ENCODE assay signal across 14 cellular contexts in genomic region chr17:27755706-27756466, GRCh38. TPM values are rescaled to one million over a fixed set of nuclear protein-coding genes. Genes with fewer than 3 reads are reported as not detected.
A peak's percentile ranks its signal among the peaks of the same experiment; 100 is the strongest.
DNase-seq lines count a peak whose midpoint lies in the region; FAIRE-seq and TF ChIP-seq lines count a peak whose summit lies in the region.
"Had no signal": no experiment of that assay in that cellular context is flagged by ENCODE, and none has a peak within 500 bp of the region (broad histone marks: within the 10 kb centered on the region; RNA-seq: fewer than 3 reads in every experiment).

No MANE protein-coding gene starts in this region.

- H3K9me3 ChIP-seq in left ventricle myocardium inferior (replicated peaks), result no peaks in the 10 kb centered on the region
- no peaks in the 10 kb centered on the region for H3K9me3 ChIP-seq in H1 (ENCODE audit: insufficient read depth in 2 of 2, low read depth in 1 of 2, low read length in 1 of 2)
- no peaks in the 10 kb centered on the region for H3K9me3 ChIP-seq in spleen
- no peaks in the 10 kb centered on the region for H3K9me3 ChIP-seq in testis
- H3K9me3 ChIP-seq: BE2C had no signal

- H3K36me3 ChIP-seq in left ventricle myocardium inferior (no peaks in the 10 kb centered on the region), H1 (ENCODE audit: control insufficient read depth in 2 of 4, insufficient read depth in 4 of 4, low read length in 3 of 4) (no peaks in the 10 kb centered on the region), spleen (no peaks in the 10 kb centered on the region), testis (ENCODE audit: low read depth, missing control alignments) (no peaks in the 10 kb centered on the region)
- H3K36me3 ChIP-seq: BE2C had no signal

- no peak overlapping the region for H4K5ac ChIP-seq in H1 (ENCODE audit: insufficient read length, low read depth, low read length)

- TF ChIP-seq POLR2A in H1 (IDR thresholded peaks at IDR 0.05; ENCODE audit: control extremely low read depth in 1 of 2, low read depth in 2 of 2, low read length in 2 of 2) (no peak), spleen (IDR thresholded peaks at IDR 0.05) (no peak), testis (IDR thresholded peaks at IDR 0.05) (no peak)

- H4K8ac ChIP-seq in H1 (ENCODE audit: extremely low read depth, insufficient read depth, low read length), result peak overlapping the region; percentile 72; the same call in 1 of the 2 replicates

- no peak overlapping the region for H2AFZ ChIP-seq in H1 (ENCODE audit: low read length)

- no peak overlapping the region for H2BK15ac ChIP-seq in H1 (ENCODE audit: low read length)

- POLR2A ChIA-PET in H1 (lab: Charles Lee; ENCODE audit: partially characterized antibody), result no interaction called here

- H2BK5ac ChIP-seq in H1 (ENCODE audit: low read depth, low read length), result no peak overlapping the region

- H2BK120ac ChIP-seq in H1 (replicated peaks; ENCODE audit: low read depth, low read length), result no peak overlapping the region

- CTCF ChIA-PET in H1 (lab: Charles Lee; ENCODE audit: partially characterized antibody), result interaction anchor here (0.5 to 12.0 kb wide), 50 partner anchors 7 to 520 kb away, joined by 3 to 338 read pairs (median 5); no protein-coding TSS in a partner anchor

- H3K56ac ChIP-seq in H1 (replicated peaks; ENCODE audit: insufficient read length, low read depth, low read length), result no peak overlapping the region

- no peak for TF ChIP-seq RAD21 in H1 (IDR thresholded peaks at IDR 0.05 in 1 of 2, conservative IDR thresholded peaks at IDR 0.05 in 1 of 2; ENCODE audit: low read depth in 2 of 2, low read length in 2 of 2)

- peaks cover 9% of the 10 kb centered on the region for H3K27me3 ChIP-seq in left ventricle myocardium inferior (ENCODE audit: low read depth)
- no peaks in the 10 kb centered on the region for H3K27me3 ChIP-seq in H1 (replicated peaks in 1 of 4; ENCODE audit: control insufficient read depth in 3 of 4, extremely low read depth in 1 of 4, insufficient read depth in 3 of 4, low read length in 3 of 4)
- H3K27me3 ChIP-seq in spleen (replicated peaks in 1 of 7), result peaks cover 0 to 11% (median 0%) of the 10 kb centered on the region in 7 donors
- H3K27me3 ChIP-seq in testis, result no peaks in the 10 kb centered on the region
- H3K27me3 ChIP-seq: BE2C had no signal

- no peak overlapping the region for H3K9ac ChIP-seq in H1 (replicated peaks in 1 of 4; ENCODE audit: extremely low read depth in 1 of 4, low read depth in 3 of 4, low read length in 3 of 4)

- no peak overlapping the region for H3K23ac ChIP-seq in H1 (ENCODE audit: insufficient read length)

- DNase-seq in cardiac septum (ENCODE audit: low spot score) (peak; percentile 44), left ventricle myocardium inferior (no peak), H1 (ENCODE audit: low read depth in 1 of 2, low spot score in 2 of 2) (no peak), mesenteric fat pad (ENCODE audit: low spot score) (peak; percentile 80), spleen (no peak), OCI-M1 (lab: John Stamatoyannopoulos, UW) (no peak), testis (no peak)
- DNase-seq: DMS 273 treated with DMSO at 0.1 percent for 48 hours had no signal

- H3K14ac ChIP-seq in H1 (ENCODE audit: insufficient read length), result no peak overlapping the region

- FAIRE-seq in H1 (lab: Jason Lieb, UNC), result no peak
- FAIRE-seq: H54 had no signal

- no peak overlapping the region for H2BK12ac ChIP-seq in H1 (ENCODE audit: low read depth, low read length)

- no peak overlapping the region for H3K4ac ChIP-seq in H1 (replicated peaks; ENCODE audit: insufficient read length, low read depth, low read length)

- no peak overlapping the region for H3K4me3 ChIP-seq in left ventricle myocardium inferior
- no peak overlapping the region for H3K4me3 ChIP-seq in H1 (ENCODE audit: extremely low read depth in 1 of 4, insufficient read depth in 2 of 4, low read depth in 3 of 4, low read length in 4 of 4)
- H3K4me3 ChIP-seq in spleen, result no peak overlapping the region
- H3K4me3 ChIP-seq in testis, result no peak overlapping the region

- no peak overlapping the region for H2AK5ac ChIP-seq in H1 (ENCODE audit: low read depth, low read length)

- H4K91ac ChIP-seq in H1 (replicated peaks; ENCODE audit: insufficient read length, low read length), result no peak overlapping the region

- no peaks in the 10 kb centered on the region for H3K23me2 ChIP-seq in H1 (ENCODE audit: low read depth, low read length)

- H3K79me2 ChIP-seq in H1 (ENCODE audit: control insufficient read depth in 1 of 2, insufficient read depth in 2 of 2, low read length in 2 of 2), result no peaks in the 10 kb centered on the region

- WGBS in H1 (ENCODE audit: extremely low coverage in 1 of 2, insufficient coverage in 1 of 2, insufficient read length in 1 of 2, insufficient replicate concordance in 2 of 2, low coverage in 1 of 2, low lambda C conversion rate in 2 of 2, missing lambda C conversion rate in 1 of 2), 2 experiments, result 91% methylated on average over 25 of the region's 28 CpGs; no CpG with 5 or more reads in 1 of the 2 experiments
- WGBS in spleen, 5 donors, result 83 to 94% (median 88%) methylated on average over 17 to 28 of the region's 28 CpGs
- 91 to 92% methylated on average over 17 to 28 of the region's 28 CpGs for WGBS in testis, 2 donors

- H3K4me2 ChIP-seq in H1 (ENCODE audit: insufficient read depth in 1 of 2, low read depth in 2 of 2, low read length in 2 of 2), result no peak overlapping the region

- intact Hi-C loops in cardiac septum (cut with DNase I) (loop anchor here (1.0 to 5.0 kb wide), 2 partner anchors 102 to 154 kb away; no protein-coding TSS in a partner anchor), left ventricle myocardium inferior (cut with micrococcal nuclease) (loop anchor here (10.0 kb wide), 1 partner anchor 101 kb away; no protein-coding TSS in a partner anchor), spleen (cut with DNase I; ENCODE audit: low total_unique reads) (loop anchor here (2.0 kb wide), 1 partner anchor 101 kb away; no protein-coding TSS in a partner anchor), testis (cut with DNase I; ENCODE audit: low total_unique reads) (loop anchor here (5.0 kb wide), 1 partner anchor 99 kb away; no protein-coding TSS in a partner anchor)

- no peaks in the 10 kb centered on the region; the same call in 1 of the 2 replicates for H3K79me1 ChIP-seq in H1 (ENCODE audit: low read depth, low read length)

- no peak for TF ChIP-seq EP300 in H1 (IDR thresholded peaks at IDR 0.05; ENCODE audit: borderline replicate concordance in 1 of 2, low read depth in 2 of 2, low read length in 2 of 2)

- H3K18ac ChIP-seq in H1 (ENCODE audit: extremely low read depth, low read length), result no peak overlapping the region

- H4K20me1 ChIP-seq in H1 (replicated peaks in 1 of 2; ENCODE audit: control insufficient read depth in 1 of 2, insufficient read depth in 2 of 2, low read length in 2 of 2), result no peaks in the 10 kb centered on the region

- no peak overlapping the region for H2BK20ac ChIP-seq in H1 (ENCODE audit: low read length)

- H3K4me1 ChIP-seq in left ventricle myocardium inferior, result no peaks in the 10 kb centered on the region
- H3K4me1 ChIP-seq in H1 (replicated peaks in 1 of 4; ENCODE audit: control insufficient read depth in 3 of 4, insufficient read depth in 4 of 4, low read length in 3 of 4), result no peaks in the 10 kb centered on the region
- H3K4me1 ChIP-seq in spleen, result peaks cover 0 to 7% (median 0%) of the 10 kb centered on the region in 6 donors
- no peaks in the 10 kb centered on the region for H3K4me1 ChIP-seq in testis
- H3K4me1 ChIP-seq: BE2C had no signal

- TF ChIP-seq CTCF in left ventricle myocardium inferior (IDR thresholded peaks at IDR 0.05; ENCODE audit: borderline replicate concordance) (no peak), H1 (IDR thresholded peaks at IDR 0.05; ENCODE audit: control extremely low read depth in 1 of 3, insufficient read depth in 1 of 3, low read depth in 1 of 3, low read length in 3 of 3) (no peak), spleen (IDR thresholded peaks at IDR 0.05 in 8 of 11, conservative IDR thresholded peaks at IDR 0.05 in 3 of 11) (no peak), testis (IDR thresholded peaks at IDR 0.05) (no peak)

- H3K27ac ChIP-seq in left ventricle myocardium inferior (replicated peaks) (no peak overlapping the region), H1 (ENCODE audit: low read depth, low read length) (no peak overlapping the region), spleen (no peak overlapping the region), testis (no peak overlapping the region)

TF ChIP-seq in H1, 55 proteins besides CTCF, POLR2A, EP300 and RAD21:
- TF ChIP-seq NRF1 (IDR thresholded peaks at IDR 0.05; ENCODE audit: low read depth, low read length) (no peak), SP2 (IDR thresholded peaks at IDR 0.05; ENCODE audit: low read length) (no peak), HDAC2 (IDR thresholded peaks at IDR 0.05; ENCODE audit: borderline replicate concordance in 1 of 2, low read depth in 2 of 2, low read length in 2 of 2) (no peak), GTF2F1 (IDR thresholded peaks at IDR 0.05; ENCODE audit: borderline replicate concordance, low read depth, low read length) (no peak)

RNA-seq across cellular contexts. Expression of gene NOS2, which starts 44.4 kb away (rescaled TPM):
- 0.16 TPM for total RNA-seq in cardiac septum
- total RNA-seq in left ventricle myocardium inferior, result 0.19 TPM
- 1.8 and 1.9 TPM in 2 replicates for total RNA-seq in H1 (2021; fragmentation: NEBNext Ultra II Directional; extraction: Animal tissue kit (Norgen Biotek cat#: 25700))
- 1.0 and 1.6 TPM in 2 replicates for polyA plus RNA-seq in H1 (2011; rRNA removed)
- 0.83 TPM for polyA plus RNA-seq in H1 (2011; cell fraction: cytosol; rRNA removed)
- polyA plus RNA-seq in H1 (2011; cell fraction: nucleus; rRNA removed), result 1.8 TPM
- polyA plus RNA-seq in H1 (2012, experiment 1 of 2), result 0.77 to 1.4 TPM (median 1.2 TPM) in 4 replicates
- 0.79 TPM for polyA plus RNA-seq in H1 (2012, experiment 2 of 2)
- polyA plus RNA-seq in H1 (2013, experiment 1 of 2), result 0.89 TPM
- 0.81 TPM for polyA plus RNA-seq in H1 (2013, experiment 2 of 2)
- polyA minus RNA-seq in H1 (2011; rRNA and poly(A)+ RNA removed), result 1.1 TPM in 2 replicates
- 0.37 TPM for polyA minus RNA-seq in H1 (2011; cell fraction: cytosol; rRNA and poly(A)+ RNA removed)
- 1.00 TPM for polyA minus RNA-seq in H1 (2011; cell fraction: nucleus; rRNA and poly(A)+ RNA removed)
- total RNA-seq in mesenteric fat pad, result 0.13 TPM
- total RNA-seq in spleen, result under 1 TPM in 6 of 7 donors, not detected in 1; 0.12 to 0.69 (median 0.32) TPM
- polyA plus RNA-seq in spleen, result under 1 TPM; 0.02 to 0.10 (median 0.07) TPM
- total RNA-seq in testis, result 1 to 10 TPM in 1 of 2 donors, under 1 TPM in 1; 0.87 to 1.4 TPM
- 0.53 TPM for polyA plus RNA-seq in testis (ENCODE audit: insufficient read depth, low read depth, low replicate concordance)
- total RNA-seq: HFFc6 had no signal
- polyA plus RNA-seq: CD4-positive, CD25-positive, alpha-beta regulatory T cell; CD8-positive, alpha-beta memory T cell; HepG2 had no signal

Comparison
In these comparisons a context has a peak if more than half of its experiments do, and no peak if none do; other contexts are left out.
1. DNase-seq: peak in cardiac septum (single experiment) and mesenteric fat pad (single experiment); none in left ventricle myocardium inferior (single experiment), H1 (0 of 2), spleen (single experiment), OCI-M1 (single experiment) and testis (single experiment).